20 cellular contexts compared by ENCODE assay signal in the genomic region with DNA sequence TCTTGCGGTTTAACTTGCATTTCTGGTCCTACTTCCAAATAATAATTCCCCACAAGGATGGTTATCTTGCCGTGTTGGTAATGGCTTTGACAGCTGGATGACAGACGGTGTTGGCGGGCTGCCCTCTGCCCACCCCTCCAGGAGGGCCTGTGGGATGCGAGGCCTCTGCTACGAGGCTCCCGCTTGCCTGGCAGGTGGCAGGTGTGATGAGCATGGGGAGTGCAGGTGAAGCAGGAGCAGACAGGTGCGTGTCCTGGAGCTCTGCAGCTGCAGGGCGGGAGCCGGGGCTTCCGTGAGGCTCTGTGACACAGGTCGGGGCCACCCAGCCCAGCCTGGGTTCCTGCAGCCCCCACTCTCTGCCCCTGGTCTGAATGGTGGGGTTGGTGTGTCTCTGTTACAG. TPM values are rescaled to one million over a fixed set of nuclear protein-coding genes. Genes with fewer than 3 reads are reported as not detected.
DNase-seq lines count a peak whose midpoint lies in the region; ATAC-seq and TF ChIP-seq lines count a peak whose summit lies in the region.
"Had no signal": no experiment of that assay in that cellular context is flagged by ENCODE, and none has a peak within 500 bp of the region (broad histone marks: within the 10 kb centered on the region; RNA-seq: fewer than 3 reads in every experiment).

No MANE protein-coding gene starts in this region.

- intact Hi-C loops in activated CD4-positive, alpha-beta T cell treated with anti-CD3 and anti-CD28 coated beads for 36 hours (cut with DNase I, micrococcal nuclease), result loop anchor here in 1 of 2 experiments (10.0 kb wide), 1 partner anchor 415 kb away; no protein-coding TSS in a partner anchor
- intact Hi-C loops in stomach (cut with DNase I; ENCODE audit: low total_unique reads), result no loop called here
- intact Hi-C loops in sigmoid colon (cut with DNase I), result no loop called here

- TF ChIP-seq EP300 in stomach (IDR thresholded peaks at IDR 0.05) (no peak), sigmoid colon (IDR thresholded peaks at IDR 0.05) (no peak)

- H3K4me3 Mint-ChIP-seq in activated CD4-positive, alpha-beta T cell treated with anti-CD3 and anti-CD28 coated beads for 36 hours, result no peak overlapping the region
- H3K4me3 Mint-ChIP-seq: activated naive CD8-positive, alpha-beta T cell treated with anti-CD3 and anti-CD28 coated beads, Interleukin-2, amount 50 U/mL, for 24 hours; stimulated activated naive CD8-positive, alpha-beta T cell treated with anti-CD3 and anti-CD28 coated beads, Interleukin-15, Interleukin-2, amounts not matched to agents 100 ng/mL and 50 ng/mL, for 24 hours had no signal

- H3K36me3 Mint-ChIP-seq in activated CD4-positive, alpha-beta T cell treated with anti-CD3 and anti-CD28 coated beads for 36 hours (ENCODE audit: low read depth), result no peaks in the 10 kb centered on the region
- H3K36me3 Mint-ChIP-seq: naive thymus-derived CD8-positive, alpha-beta T cell had no signal

- TF ChIP-seq POLR2A in stomach (IDR thresholded peaks at IDR 0.05) (no peak), sigmoid colon (IDR thresholded peaks at IDR 0.05) (no peak)

- H3K27ac ChIP-seq in stomach, result no peak overlapping the region
- no peak overlapping the region for H3K27ac ChIP-seq in sigmoid colon
- H3K27ac ChIP-seq: dorsolateral prefrontal cortex, lower lobe of right lung, psoas muscle, uterus had no signal

- no peaks in the 10 kb centered on the region for H3K9me3 ChIP-seq in stomach
- H3K9me3 ChIP-seq in sigmoid colon, result no peaks in the 10 kb centered on the region
- H3K9me3 ChIP-seq: HAP-1, lower lobe of right lung, psoas muscle, uterus had no signal

- DNase-seq in activated CD4-positive, alpha-beta T cell treated with anti-CD3 and anti-CD28 coated beads for 36 hours, result no peak
- no peak for DNase-seq in activated CD4-positive, alpha-beta T cell treated with anti-CD3 and anti-CD28 coated beads for 4 hours
- DNase-seq in NAMALWA (ENCODE audit: low spot score), result peak; percentile 24
- peak; percentile 47 for DNase-seq in NCI-H69 (lab: John Stamatoyannopoulos, UW)
- DNase-seq in stomach, result peak; percentile 24
- DNase-seq in sigmoid colon, result no peak
- no peak for DNase-seq in cerebellum (ENCODE audit: low spot score)
- DNase-seq: ACHN; activated naive CD8-positive, alpha-beta T cell treated with anti-CD3 and anti-CD28 coated beads, Interleukin-2, amount 50 U/mL, for 24 hours; lower lobe of right lung; naive thymus-derived CD8-positive, alpha-beta T cell; NCI-H510A treated with DMSO at 0.1 percent for 48 hours had no signal

- 66 to 81% (median 75%) methylated on average over 10 to 12 of the region's 12 CpGs for WGBS in stomach, 5 donors
- WGBS in sigmoid colon, 2 donors, result 51 to 61% methylated on average over 12 of the region's 12 CpGs

- H3K27me3 ChIP-seq in stomach (no peaks in the 10 kb centered on the region), sigmoid colon (no peaks in the 10 kb centered on the region)
- H3K27me3 ChIP-seq: dorsolateral prefrontal cortex, uterus had no signal

- H3K4me1 ChIP-seq in stomach, result peaks cover 29 to 86% (median 67%) of the 10 kb centered on the region in 4 donors
- H3K4me1 ChIP-seq in sigmoid colon, result peaks cover 0 to 77% (median 72%) of the 10 kb centered on the region in 4 donors
- H3K4me1 ChIP-seq: HAP-1 had no signal

- CTCF ChIA-PET in activated CD4-positive, alpha-beta T cell treated with anti-CD3 and anti-CD28 coated beads for 36 hours (lab: Charles Lee), result no interaction called here

- no peaks in the 10 kb centered on the region for H3K36me3 ChIP-seq in stomach
- no peaks in the 10 kb centered on the region for H3K36me3 ChIP-seq in sigmoid colon
- H3K36me3 ChIP-seq: HAP-1, lower lobe of right lung, uterus had no signal

- H3K27me3 Mint-ChIP-seq in activated CD4-positive, alpha-beta T cell treated with anti-CD3 and anti-CD28 coated beads for 36 hours, result no peaks in the 10 kb centered on the region
- H3K27me3 Mint-ChIP-seq: activated naive CD8-positive, alpha-beta T cell treated with anti-CD3 and anti-CD28 coated beads, Interleukin-2, amount 50 U/mL, for 24 hours; naive thymus-derived CD8-positive, alpha-beta T cell; stimulated activated naive CD8-positive, alpha-beta T cell treated with anti-CD3 and anti-CD28 coated beads, Interleukin-15, Interleukin-2, amounts not matched to agents 100 ng/mL and 50 ng/mL, for 24 hours had no signal

- POLR2A ChIA-PET in activated CD4-positive, alpha-beta T cell treated with anti-CD3 and anti-CD28 coated beads for 36 hours (lab: Charles Lee), result no interaction called here

- H3K4me3 ChIP-seq in stomach (no peak overlapping the region), sigmoid colon (no peak overlapping the region)
- H3K4me3 ChIP-seq: dorsolateral prefrontal cortex, HAP-1, lower lobe of right lung, psoas muscle, uterus had no signal

- peaks cover 65% of the 10 kb centered on the region for H3K4me1 Mint-ChIP-seq in activated CD4-positive, alpha-beta T cell treated with anti-CD3 and anti-CD28 coated beads for 36 hours

- H3K9me3 Mint-ChIP-seq in activated CD4-positive, alpha-beta T cell treated with anti-CD3 and anti-CD28 coated beads for 36 hours (ENCODE audit: low read depth), result no peaks in the 10 kb centered on the region
- H3K9me3 Mint-ChIP-seq: activated naive CD8-positive, alpha-beta T cell treated with anti-CD3 and anti-CD28 coated beads, Interleukin-2, amount 50 U/mL, for 24 hours; naive thymus-derived CD8-positive, alpha-beta T cell; stimulated activated naive CD8-positive, alpha-beta T cell treated with anti-CD3 and anti-CD28 coated beads, Interleukin-15, Interleukin-2, amounts not matched to agents 100 ng/mL and 50 ng/mL, for 24 hours had no signal

- H3K27ac Mint-ChIP-seq in activated CD4-positive, alpha-beta T cell treated with anti-CD3 and anti-CD28 coated beads for 36 hours, result peak overlapping the region; percentile 3
- H3K27ac Mint-ChIP-seq: activated naive CD8-positive, alpha-beta T cell treated with anti-CD3 and anti-CD28 coated beads, Interleukin-2, amount 50 U/mL, for 24 hours; stimulated activated naive CD8-positive, alpha-beta T cell treated with anti-CD3 and anti-CD28 coated beads, Interleukin-15, Interleukin-2, amounts not matched to agents 100 ng/mL and 50 ng/mL, for 24 hours had no signal

- TF ChIP-seq CTCF in stomach (IDR thresholded peaks at IDR 0.05), result no peak
- no peak for TF ChIP-seq CTCF in sigmoid colon (IDR thresholded peaks at IDR 0.05)

- no peak for ATAC-seq in activated CD4-positive, alpha-beta T cell treated with anti-CD3 and anti-CD28 coated beads for 36 hours
- ATAC-seq in HG03521 (IDR thresholded peaks at IDR 0.05; ENCODE audit: unreplicated experiment), result no peak
- ATAC-seq: activated naive CD8-positive, alpha-beta T cell treated with anti-CD3 and anti-CD28 coated beads, Interleukin-2, amount 50 U/mL, for 24 hours; lower lobe of right lung; naive thymus-derived CD8-positive, alpha-beta T cell; Panc1; SK-N-SH treated with all-trans-retinoic acid at 6 μM for 48 hours had no signal

RNA-seq across cellular contexts. Expression of a gene that starts 11.8 kb away (rescaled TPM):
- total RNA-seq in activated CD4-positive, alpha-beta T cell treated with anti-CD3 and anti-CD28 coated beads for 36 hours, result 1 to 10 TPM; 8.1 to 9.3 TPM
- 10 to 100 TPM; 30.4 to 72.3 (median 50.6) TPM for total RNA-seq in stomach
- polyA plus RNA-seq in stomach, result 10 to 100 TPM; 17.2 to 22.1 (median 21.8) TPM
- total RNA-seq in sigmoid colon, result 100 to 1,000 TPM; 100 to 132 (median 112) TPM
- 10 to 100 TPM; 17.6 to 21.0 (median 20.3) TPM for polyA plus RNA-seq in sigmoid colon
- total RNA-seq in cerebellum, result 18.7 TPM

Comparison
In these comparisons a context has a peak if more than half of its experiments do, and no peak if none do; other contexts are left out.
1. DNase-seq: peak in NAMALWA (single experiment), NCI-H69 (single experiment) and stomach (single experiment); none in activated CD4-positive, alpha-beta T cell treated with anti-CD3 and anti-CD28 coated beads for 36 hours (single experiment), activated CD4-positive, alpha-beta T cell treated with anti-CD3 and anti-CD28 coated beads for 4 hours (0 of 2), sigmoid colon (single experiment) and cerebellum (single experiment).